19 cellular contexts compared by ENCODE assay signal in the genomic region with DNA sequence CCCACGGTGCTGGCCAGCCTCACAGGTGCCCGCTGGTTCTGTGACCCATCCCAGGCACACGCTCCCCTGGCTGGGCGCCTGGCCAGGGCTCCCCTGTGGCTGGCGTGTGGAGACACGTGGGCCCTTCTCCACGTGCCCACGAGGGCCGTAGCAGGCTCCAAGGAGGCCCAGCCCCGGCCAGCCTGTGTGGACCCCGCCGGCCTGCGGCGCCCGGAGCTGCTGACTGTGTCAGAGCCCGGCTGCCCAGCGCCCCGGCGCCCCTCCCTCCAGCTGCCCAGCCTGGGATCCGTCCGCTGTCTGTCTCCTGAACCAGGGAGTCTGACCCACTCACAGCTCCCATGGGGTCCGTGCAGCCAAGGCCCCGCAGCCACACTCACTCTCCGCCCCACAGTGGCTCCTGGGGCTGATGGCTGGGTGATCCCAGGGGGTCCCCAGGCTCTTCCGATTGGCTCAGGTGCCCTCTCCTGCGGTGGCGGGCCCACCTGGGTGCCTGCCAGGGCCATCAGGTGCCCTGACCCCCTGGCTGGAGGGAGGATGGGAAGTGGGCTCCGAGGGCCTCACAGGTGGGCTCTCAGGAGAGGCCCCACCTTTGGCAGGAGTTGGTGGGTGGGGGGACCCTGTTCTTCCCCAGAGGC. TPM values are rescaled to one million over a fixed set of nuclear protein-coding genes. Genes with fewer than 3 reads are reported as not detected.
"Had no signal": no experiment of that assay in that cellular context is flagged by ENCODE, and none has a peak within 500 bp of the region (broad histone marks: within the 10 kb centered on the region; RNA-seq: fewer than 3 reads in every experiment).

No MANE protein-coding gene starts in this region.

- ATAC-seq: left lung had no signal

- H3K27me3 Mint-ChIP-seq: activated B cell treated with CpG ODN at 0.5 μM for 24 hours; activated CD4-positive, alpha-beta memory T cell treated with anti-CD3 and anti-CD28 coated beads, Interleukin-2, amount 10 ng/mL, durations not matched to agents 7 days and 5 days; activated naive CD8-positive, alpha-beta T cell treated with anti-CD3 and anti-CD28 coated beads, Interleukin-2, amount 10 ng/mL, durations not matched to agents 7 days and 5 days; activated T-cell treated with anti-CD3 and anti-CD28 coated beads, Interleukin-2, amount 50 U/mL, for 24 hours; progenitor cell of endocrine pancreas had no signal

- H3K36me3 Mint-ChIP-seq: activated naive CD8-positive, alpha-beta T cell treated with anti-CD3 and anti-CD28 coated beads, Interleukin-2, amount 10 ng/mL, durations not matched to agents 7 days and 5 days had no signal

- H3K4me3 ChIP-seq: dorsolateral prefrontal cortex, left lung, right atrium auricular region, skin epidermis, thoracic aorta, upper lobe of left lung had no signal

- H3K4me1 Mint-ChIP-seq: activated CD4-positive, alpha-beta memory T cell treated with anti-CD3 and anti-CD28 coated beads, Interleukin-2, amount 10 ng/mL, durations not matched to agents 7 days and 5 days had no signal

- H3K9me3 ChIP-seq: left lung, right atrium auricular region, thoracic aorta, upper lobe of left lung had no signal

- H3K27ac Mint-ChIP-seq: activated B cell treated with CpG ODN at 0.5 μM for 24 hours; activated CD4-positive, alpha-beta memory T cell treated with anti-CD3 and anti-CD28 coated beads, Interleukin-2, amount 10 ng/mL, durations not matched to agents 7 days and 5 days; activated naive CD8-positive, alpha-beta T cell treated with anti-CD3 and anti-CD28 coated beads, Interleukin-2, amount 10 ng/mL, durations not matched to agents 7 days and 5 days; activated T-cell treated with anti-CD3 and anti-CD28 coated beads, Interleukin-2, amount 50 U/mL, for 24 hours; activated T-helper 2 cell treated with anti-CD3 and anti-CD28 coated beads, Interferon-gamma antibody, Interleukin-2, Interleukin-4, amounts not matched to agents 10 μg/mL and 5 μg/mL and 100 μg/mL, durations not matched to agents 14 hours and 24 hours and 36 hours; nephron progenitor cell; progenitor cell of endocrine pancreas had no signal

- H3K27ac ChIP-seq: dorsolateral prefrontal cortex, left lung, right atrium auricular region, thoracic aorta, upper lobe of left lung had no signal

- H3K9me3 Mint-ChIP-seq: activated B cell treated with CpG ODN at 0.5 μM for 24 hours; activated CD4-positive, alpha-beta memory T cell treated with anti-CD3 and anti-CD28 coated beads, Interleukin-2, amount 10 ng/mL, durations not matched to agents 7 days and 5 days; activated naive CD8-positive, alpha-beta T cell treated with anti-CD3 and anti-CD28 coated beads, Interleukin-2, amount 10 ng/mL, durations not matched to agents 7 days and 5 days; activated T-cell treated with anti-CD3 and anti-CD28 coated beads, Interleukin-2, amount 50 U/mL, for 24 hours; activated T-helper 2 cell treated with anti-CD3 and anti-CD28 coated beads, Interferon-gamma antibody, Interleukin-2, Interleukin-4, amounts not matched to agents 10 μg/mL and 5 μg/mL and 100 μg/mL, durations not matched to agents 14 hours and 24 hours and 36 hours; nephron progenitor cell had no signal

- H3K27me3 ChIP-seq: dorsolateral prefrontal cortex, left lung, right atrium auricular region, upper lobe of left lung had no signal

- DNase-seq: activated B cell treated with CpG ODN at 0.5 μM for 24 hours; activated CD4-positive, alpha-beta memory T cell treated with anti-CD3 and anti-CD28 coated beads, Interleukin-2, amount 10 ng/mL, durations not matched to agents 7 days and 5 days; activated CD4-positive, alpha-beta T cell treated with anti-CD3 and anti-CD28 coated beads for 4 hours; activated naive CD4-positive, alpha-beta T cell treated with Interleukin-2 at 50 U/mL for 16 hours; activated naive CD8-positive, alpha-beta T cell treated with anti-CD3 and anti-CD28 coated beads, Interleukin-2, amount 10 ng/mL, durations not matched to agents 7 days and 5 days; activated T-cell treated with anti-CD3 and anti-CD28 coated beads, Interleukin-2, amount 50 U/mL, for 24 hours; amygdala; caudate nucleus; dorsolateral prefrontal cortex; hippocampal formation; left lung; nephron progenitor cell; occipital lobe had no signal

- H3K4me3 Mint-ChIP-seq: activated B cell treated with CpG ODN at 0.5 μM for 24 hours; activated CD4-positive, alpha-beta memory T cell treated with anti-CD3 and anti-CD28 coated beads, Interleukin-2, amount 10 ng/mL, durations not matched to agents 7 days and 5 days; activated naive CD8-positive, alpha-beta T cell treated with anti-CD3 and anti-CD28 coated beads, Interleukin-2, amount 10 ng/mL, durations not matched to agents 7 days and 5 days; activated T-cell treated with anti-CD3 and anti-CD28 coated beads, Interleukin-2, amount 50 U/mL, for 24 hours; nephron progenitor cell had no signal

RNA-seq across cellular contexts. Expression of gene TMEM184A, which starts 9.6 kb away (rescaled TPM):
- total RNA-seq: activated B cell treated with CpG ODN at 0.5 μM for 24 hours; activated CD4-positive, alpha-beta memory T cell treated with anti-CD3 and anti-CD28 coated beads, Interleukin-2, amount 10 ng/mL, durations not matched to agents 7 days and 5 days; activated naive CD8-positive, alpha-beta T cell treated with anti-CD3 and anti-CD28 coated beads, Interleukin-2, amount 10 ng/mL, durations not matched to agents 7 days and 5 days; occipital lobe had no signal
